In genomic region chr5:58462623-58463230, GRCh38 we compare ENCODE assay signal across 8 cellular contexts. TPM values are rescaled to one million over a fixed set of nuclear protein-coding genes. Genes with fewer than 3 reads are reported as not detected.
A peak's percentile ranks its signal among the peaks of the same experiment; 100 is the strongest.
DNase-seq lines count a peak whose midpoint lies in the region; ATAC-seq, FAIRE-seq and TF ChIP-seq lines count a peak whose summit lies in the region.

No MANE protein-coding gene starts in this region.

- H3K36me3 ChIP-seq in OCI-LY1 (ENCODE audit: insufficient read depth, low read length) = no peaks in the 10 kb centered on the region
- no peaks in the 10 kb centered on the region for H3K36me3 ChIP-seq in GM12878 (ENCODE audit: control insufficient read depth in 2 of 2, insufficient read depth in 2 of 2, low read length in 1 of 2)
- H3K36me3 ChIP-seq in suprapubic skin = no peaks in the 10 kb centered on the region

- H2AFZ ChIP-seq in OCI-LY1 (ENCODE audit: low read length) = no peak overlapping the region
- H2AFZ ChIP-seq in GM12878 (ENCODE audit: control insufficient read depth, low read depth, low read length) = no peak overlapping the region; the same call in 1 of the 2 replicates

- no peaks in the 10 kb centered on the region for H3K9me2 ChIP-seq in OCI-LY1 (ENCODE audit: low read depth, low read length)

- H3K4me1 ChIP-seq in OCI-LY1 (ENCODE audit: insufficient read depth, low read length, severe bottlenecking) = peaks cover 35% of the 10 kb centered on the region
- H3K4me1 ChIP-seq in GM12878 (ENCODE audit: control insufficient read depth, insufficient read depth, low read length) = peaks cover 12% of the 10 kb centered on the region
- peaks cover 16% of the 10 kb centered on the region for H3K4me1 ChIP-seq in suprapubic skin

- H3K4me3 Mint-ChIP-seq in CD4-positive, alpha-beta T cell = peak overlapping the region; percentile 13

- H3K9me3 Mint-ChIP-seq in CD4-positive, alpha-beta T cell = no peaks in the 10 kb centered on the region

- in situ Hi-C loops in GM13976 (cut with MboI; ENCODE audit: low sequenced_read_pairs, unreplicated experiment) = loop anchor here (10.0 to 25.0 kb wide), 3 partner anchors 678 to 1168 kb away; no protein-coding TSS in a partner anchor
- in situ Hi-C loops in GM12878 (cut with MboI) = loop anchor here (5.0 to 25.0 kb wide), 3 partner anchors 800 to 1550 kb away; partner anchors contain the start of gene SETD9

- H3K9ac ChIP-seq in OCI-LY1 (ENCODE audit: low read length) = no peak overlapping the region
- no peak overlapping the region for H3K9ac ChIP-seq in GM12878 (ENCODE audit: control insufficient read depth, insufficient read depth, low read length)

- H3K4me2 ChIP-seq in OCI-LY1 (ENCODE audit: low read length) (no peak overlapping the region; the same call in 1 of the 2 replicates), GM12878 (ENCODE audit: control insufficient read depth, insufficient read depth) (no peak overlapping the region)

- H3K9me3 ChIP-seq in CD4-positive, alpha-beta T cell (ENCODE audit: control insufficient read depth, low read length) = no peaks in the 10 kb centered on the region
- no peaks in the 10 kb centered on the region for H3K9me3 ChIP-seq in OCI-LY1 (ENCODE audit: low read length)
- H3K9me3 ChIP-seq in GM12878 (replicated peaks; ENCODE audit: control insufficient read depth, insufficient read depth, low read length) = no peaks in the 10 kb centered on the region
- H3K9me3 ChIP-seq in suprapubic skin = no peaks in the 10 kb centered on the region

- peaks cover 12% of the 10 kb centered on the region for H3K27me3 Mint-ChIP-seq in CD4-positive, alpha-beta T cell

- peak; percentile 75 for TF ChIP-seq RAD21 in GM12878 (IDR thresholded peaks at IDR 0.05; ENCODE audit: insufficient read depth, low read depth, low read length)

- no peaks in the 10 kb centered on the region for H3K27me3 ChIP-seq in CD4-positive, alpha-beta T cell (ENCODE audit: control insufficient read depth, insufficient read depth, low read length)
- H3K27me3 ChIP-seq in OCI-LY1 (ENCODE audit: insufficient read depth, low read length) (no peaks in the 10 kb centered on the region), GM12878 (replicated peaks in 1 of 2; ENCODE audit: control insufficient read depth in 2 of 2, insufficient read depth in 2 of 2, low read length in 1 of 2) (peaks cover 2 to 8% of the 10 kb centered on the region in 2 experiments; a peak in 3 of 4 replicates), suprapubic skin (no peaks in the 10 kb centered on the region)

- H3K79me2 ChIP-seq in OCI-LY1 (ENCODE audit: insufficient read depth, low read length) (no peaks in the 10 kb centered on the region), GM12878 (ENCODE audit: control insufficient read depth, insufficient read depth, low read length) (no peaks in the 10 kb centered on the region)

- 1% methylated on average over 4 of the region's 4 CpGs for WGBS in GM12878 (ENCODE audit: insufficient coverage, insufficient replicate concordance, low lambda C conversion rate, missing lambda C conversion rate)
- WGBS in suprapubic skin = 3% methylated on average over 4 of the region's 4 CpGs

- H3F3A ChIP-seq in OCI-LY1 (ENCODE audit: insufficient read depth, low read length) = no peaks in the 10 kb centered on the region

- peak; percentile 81 for FAIRE-seq in GM12878 (lab: Jason Lieb, UNC)

- intact Hi-C loops in CD4-positive, alpha-beta T cell (cut with DNase I, micrococcal nuclease) = loop anchor here (1.0 to 10.0 kb wide), 8 partner anchors 683 to 1562 kb away; no protein-coding TSS in a partner anchor
- intact Hi-C loops in GM12878 (cut with micrococcal nuclease; ENCODE audit: unreplicated experiment) = loop anchor here (1.0 to 10.0 kb wide), 4 partner anchors 62 to 1558 kb away; partner anchors contain the start of gene SETD9

- no peak overlapping the region for H3K27ac ChIP-seq in CD4-positive, alpha-beta T cell (ENCODE audit: low read depth, low read length)
- H3K27ac ChIP-seq in OCI-LY1 (ENCODE audit: low read depth, low read length, poor library complexity, severe bottlenecking) (peak overlapping the region; percentile 60), GM12878 (ENCODE audit: control insufficient read depth, insufficient read depth) (no peak overlapping the region), suprapubic skin (no peak overlapping the region)

- H3K4me3 ChIP-seq in OCI-LY1 (ENCODE audit: low read depth, low read length, poor library complexity, severe bottlenecking) = no peak overlapping the region
- no peak overlapping the region for H3K4me3 ChIP-seq in GM12878
- H3K4me3 ChIP-seq in suprapubic skin = no peak overlapping the region

- peak; percentile 79 for TF ChIP-seq CTCF in CD4-positive, alpha-beta T cell (IDR thresholded peaks at IDR 0.05)
- peak; percentile 51 for TF ChIP-seq CTCF in GM13976 (IDR thresholded peaks at IDR 0.05; ENCODE audit: borderline replicate concordance, control extremely low read depth, extremely low read depth, insufficient read depth, missing control alignments)
- TF ChIP-seq CTCF in OCI-LY1 (IDR thresholded peaks at IDR 0.05; ENCODE audit: low read length) = peak; percentile 63
- peak; percentile 30 to 62 (median 47); a peak in 4 of 6 replicates for TF ChIP-seq CTCF in GM12878 (IDR thresholded peaks at IDR 0.05 in 2 of 3, conservative IDR thresholded peaks at IDR 0.05 in 1 of 3; ENCODE audit: control insufficient read depth in 2 of 3, extremely low read depth in 1 of 3, insufficient read depth in 1 of 3, low read depth in 3 of 3, low read length in 3 of 3)
- peak; percentile 34 to 66 for TF ChIP-seq CTCF in suprapubic skin (IDR thresholded peaks at IDR 0.05)

- H4K20me1 ChIP-seq in OCI-LY1 (ENCODE audit: insufficient read depth, low read length) = no peaks in the 10 kb centered on the region
- H4K20me1 ChIP-seq in GM12878 (ENCODE audit: control insufficient read depth, insufficient read depth) = no peaks in the 10 kb centered on the region

- ATAC-seq in CD4-positive, alpha-beta T cell (ENCODE audit: poor library complexity) = no peak
- peak; percentile 3; the same call in 1 of the 3 replicates for ATAC-seq in GM12878
- ATAC-seq in HG03280 (IDR thresholded peaks at IDR 0.05; ENCODE audit: unreplicated experiment) = no peak

- TF ChIP-seq EP300 in GM12878 (IDR thresholded peaks at IDR 0.05; ENCODE audit: borderline replicate concordance in 1 of 2, control insufficient read depth in 1 of 2, low read depth in 2 of 2, low read length in 2 of 2) (no peak), suprapubic skin (IDR thresholded peaks at IDR 0.05) (no peak)

- no peak for TF ChIP-seq POLR2A in GM12878 (IDR thresholded peaks at IDR 0.05; ENCODE audit: low read depth, low read length)
- no peak for TF ChIP-seq POLR2A in suprapubic skin (IDR thresholded peaks at IDR 0.05)

- BruUV-seq in GM12878 (replicated peaks; lab: Mats Ljungman, UMichigan) = no TSS peak

- CTCF ChIA-PET in CD4-positive, alpha-beta T cell (lab: Charles Lee) = interaction anchor here (1.1 to 2.8 kb wide), 2 partner anchors 689 to 1165 kb away, joined by 3 to 17 read pairs; no protein-coding TSS in a partner anchor
- CTCF ChIA-PET in GM12878 (lab: Yijun Ruan, JAX) = interaction anchor here (0.6 to 6.8 kb wide), 12 partner anchors 387 to 1164 kb away, joined by 3 to 80 read pairs (median 10); no protein-coding TSS in a partner anchor

- RAD21 ChIA-PET in GM12878 (lab: Charles Lee; ENCODE audit: unreplicated experiment) = interaction anchor here (0.7 to 6.3 kb wide), 6 partner anchors 261 to 1164 kb away, joined by 3 to 42 read pairs (median 12); no protein-coding TSS in a partner anchor

- peaks cover 17% of the 10 kb centered on the region for H3K4me1 Mint-ChIP-seq in CD4-positive, alpha-beta T cell (ENCODE audit: low read depth)

- peak overlapping the region; percentile 11 for H3K27ac Mint-ChIP-seq in CD4-positive, alpha-beta T cell

- peak in 6 of 10 experiments; percentile 7 to 33 (median 14) for DNase-seq in CD4-positive, alpha-beta T cell
- DNase-seq in GM13976 (ENCODE audit: low spot score) = peak; percentile 38
- no peak for DNase-seq in GM12878 (ENCODE audit: low read depth, low spot score)
- peak; percentile 88 for DNase-seq in kidney glomerular epithelial cell (lab: John Stamatoyannopoulos, UW)
- no peak for DNase-seq in suprapubic skin (ENCODE audit: low spot score in 2 of 2)
- no peak for DNase-seq in NCI-H2029 (lab: John Stamatoyannopoulos, UW)

- H3K36me3 Mint-ChIP-seq in CD4-positive, alpha-beta T cell (ENCODE audit: low read depth) = peaks cover 8% of the 10 kb centered on the region

- POLR2A ChIA-PET in CD4-positive, alpha-beta T cell (lab: Charles Lee) = no interaction called here
- POLR2A ChIA-PET in GM12878 (lab: Charles Lee) = no interaction called here

- SMC1A ChIA-PET in GM12878 (lab: Charles Lee; ENCODE audit: uncharacterized antibody, unreplicated experiment) = interaction anchor here (0.7 to 4.7 kb wide), 11 partner anchors 44 to 1585 kb away, joined by 3 to 38 read pairs (median 3); no protein-coding TSS in a partner anchor

RNA-seq across cellular contexts. Expression of gene PLK2, which starts 2.8 kb away (rescaled TPM):
- 10 to 100 TPM; 57.2 to 59.7 TPM for total RNA-seq in CD4-positive, alpha-beta T cell
- 12.6 and 20.1 TPM in 2 replicates for total RNA-seq in GM12878 (2013; cell fraction: nucleolus; rRNA removed)
- total RNA-seq in GM12878 (2014; rRNA removed) = 0.38 and 0.73 TPM in 2 replicates
- total RNA-seq in GM12878 (2014; rRNA removed; fragmentation: Illumina TruSeq; extraction: Trizol) = 0.46 and 0.63 TPM in 2 replicates
- total RNA-seq in GM12878 (2021) = 0.56 and 0.69 TPM in 2 replicates
- polyA plus RNA-seq in GM12878 (2011; ENCODE audit: low read depth) = 1.2 TPM
- polyA plus RNA-seq in GM12878 (2011; rRNA removed) = 3.9 and 6.3 TPM in 2 replicates
- polyA plus RNA-seq in GM12878 (2011; cell fraction: cytosol; rRNA removed) = 3.6 and 4.2 TPM in 2 replicates
- 11.5 and 12.2 TPM in 2 replicates for polyA plus RNA-seq in GM12878 (2011; cell fraction: nucleus; rRNA removed)
- polyA plus RNA-seq in GM12878 (2012) = 0.73 and 1.0 TPM in 2 replicates
- 0.27 and 0.34 TPM in 2 replicates for polyA plus RNA-seq in GM12878 (2014; fragmentation: Illumina TruSeq; extraction: Trizol)
- polyA plus RNA-seq in GM12878 (2014; fragmentation: Nextera tagmentation; extraction: Ambion mirVana) = under 1 TPM; 0.07 to 0.16 TPM
- polyA plus RNA-seq in GM12878 (2014; rRNA removed) = 0.04 and 0.35 TPM in 2 replicates
- 1 to 10 TPM in 1 of 2 experiments, under 1 TPM in 1; 0.47 to 1.0 TPM for polyA plus RNA-seq in GM12878 (2016; fragmentation: Nextera tagmentation; extraction: Ambion mirVana)
- polyA minus RNA-seq in GM12878 (2011; rRNA and poly(A)+ RNA removed) = 7.7 and 9.5 TPM in 2 replicates
- 8.1 and 11.0 TPM in 2 replicates for polyA minus RNA-seq in GM12878 (2011; cell fraction: cytosol; rRNA and poly(A)+ RNA removed)
- polyA minus RNA-seq in GM12878 (2011; cell fraction: nucleus; rRNA and poly(A)+ RNA removed) = 26.2 and 28.4 TPM in 2 replicates
- total RNA-seq in suprapubic skin = 100 to 1,000 TPM; 156 to 567 (median 328) TPM

RNA-seq across cellular contexts. Expression of gene GAPT, which starts 28.5 kb away (rescaled TPM):
- not detected for total RNA-seq in CD4-positive, alpha-beta T cell
- total RNA-seq in GM12878 (2013; cell fraction: nucleolus; rRNA removed) = not detected in 2 replicates
- total RNA-seq in GM12878 (2014; rRNA removed) (0.44 and 0.45 TPM in 2 replicates), GM12878 (2014; rRNA removed; fragmentation: Illumina TruSeq; extraction: Trizol) (0.69 and 0.85 TPM in 2 replicates), GM12878 (2021) (0.29 and 0.67 TPM in 2 replicates), suprapubic skin (1 to 10 TPM in 1 of 4 donors, under 1 TPM in 1, not detected in 2; 0.42 to 1.4 TPM)
- polyA plus RNA-seq in GM12878 (2011; ENCODE audit: low read depth) = not detected
- polyA plus RNA-seq in GM12878 (2011; rRNA removed) (0.15 and 0.53 TPM in 2 replicates), GM12878 (2014; fragmentation: Illumina TruSeq; extraction: Trizol) (0.96 and 3.2 TPM in 2 replicates), GM12878 (2014; fragmentation: Nextera tagmentation; extraction: Ambion mirVana) (under 1 TPM; 0.47 to 0.79 TPM), GM12878 (2014; rRNA removed) (0.24 and 0.30 TPM in 2 replicates), GM12878 (2016; fragmentation: Nextera tagmentation; extraction: Ambion mirVana) (not detected)
- 0.06 and 0.07 TPM in 2 replicates for polyA plus RNA-seq in GM12878 (2011; cell fraction: cytosol; rRNA removed)
- polyA plus RNA-seq in GM12878 (2011; cell fraction: nucleus; rRNA removed) = 0.33 and 0.51 TPM in 2 replicates
- polyA plus RNA-seq in GM12878 (2012) = 0.19 TPM in 1 of 2 replicates, not detected in the other
- polyA minus RNA-seq in GM12878 (2011; rRNA and poly(A)+ RNA removed) = not detected in 2 replicates
- polyA minus RNA-seq in GM12878 (2011; cell fraction: cytosol; rRNA and poly(A)+ RNA removed) = not detected in 2 replicates
- polyA minus RNA-seq in GM12878 (2011; cell fraction: nucleus; rRNA and poly(A)+ RNA removed) = 0.36 TPM in 1 of 2 replicates, not detected in the other

Comparison
In these comparisons a context has a peak if more than half of its experiments do, and no peak if none do; other contexts are left out.
1. DNase-seq: peak in CD4-positive, alpha-beta T cell (6 of 10), GM13976 (single experiment) and kidney glomerular epithelial cell (single experiment); none in GM12878 (single experiment), suprapubic skin (0 of 2) and NCI-H2029 (single experiment).
2. Peak in every context shown above with its lines, with median percentiles within 50 percentile points of each other: CTCF ChIP-seq.